Comparison of ENCODE assay signal across 8 cellular contexts in the genomic region with DNA sequence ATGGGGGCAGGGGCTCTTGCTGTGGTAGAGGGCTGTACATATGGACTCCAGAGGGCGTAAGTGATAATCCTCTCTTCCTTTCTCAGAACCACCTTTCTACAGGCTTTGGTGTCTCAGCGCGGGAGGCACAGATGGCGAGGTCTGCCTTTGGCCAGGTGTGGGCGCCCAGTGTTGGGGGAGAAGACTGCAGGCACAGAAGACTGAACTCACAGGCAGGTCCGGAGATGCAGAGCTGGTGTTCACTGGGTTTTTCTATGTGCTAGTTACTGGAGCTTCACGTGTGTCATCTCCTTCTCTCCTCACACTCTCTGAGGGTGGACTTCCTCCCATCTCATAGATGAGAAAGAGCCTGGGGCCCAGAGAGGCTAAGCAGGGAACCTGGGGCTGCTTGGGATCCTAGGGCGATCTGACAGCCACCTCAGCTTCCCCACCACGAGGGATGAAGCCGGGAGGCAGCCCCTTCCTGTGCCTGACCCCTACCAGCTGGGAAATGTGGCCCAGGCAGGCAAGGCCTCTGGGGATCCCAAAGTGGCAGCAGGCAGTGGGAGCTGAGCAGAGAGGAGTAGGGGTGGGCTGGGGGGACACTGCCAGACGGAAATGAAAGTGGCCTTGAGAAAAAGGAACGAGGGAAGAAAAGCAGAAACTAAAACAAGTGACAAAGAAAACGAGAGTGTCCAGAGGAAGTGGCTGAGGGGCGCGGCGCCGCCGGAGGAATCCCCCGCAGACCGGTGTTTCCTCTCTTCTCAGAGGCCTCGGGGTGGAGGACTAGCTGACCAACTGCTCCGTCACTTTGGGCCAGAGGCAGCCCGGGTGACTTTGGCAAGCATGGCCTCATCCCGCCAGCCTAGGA.
DNase-seq lines count a peak whose midpoint lies in the region; ATAC-seq, FAIRE-seq and TF ChIP-seq lines count a peak whose summit lies in the region.

No MANE protein-coding gene starts in this region.

- peak overlapping the region; percentile 82 for H3K4me2 ChIP-seq in OCI-LY3 (ENCODE audit: low read length)
- peak overlapping the region; percentile 2 for H3K4me2 ChIP-seq in endothelial cell of umbilical vein (ENCODE audit: insufficient read depth, low read length)

- dilution Hi-C loops in endothelial cell of umbilical vein (cut with MboI; ENCODE audit: extremely low pct_ligation_motif_present, low sequenced_read_pairs): no loop called here

- BruUV-seq in endothelial cell of umbilical vein (replicated peaks; lab: Mats Ljungman, UMichigan): no TSS peak

- H2AFZ ChIP-seq in OCI-LY3 (ENCODE audit: low read depth, low read length) (no peak overlapping the region), endothelial cell of umbilical vein (ENCODE audit: low read depth, low read length) (peak overlapping the region; percentile 90)

- ATAC-seq in HG02642 (IDR thresholded peaks at IDR 0.05; ENCODE audit: poor library complexity, unreplicated experiment): peak; percentile 40
- ATAC-seq in HG03439 (IDR thresholded peaks at IDR 0.05; ENCODE audit: unreplicated experiment): no peak
- ATAC-seq in GM19328 (IDR thresholded peaks at IDR 0.05; ENCODE audit: unreplicated experiment): no peak

- H3K9ac ChIP-seq in OCI-LY3 (ENCODE audit: low read length) (peak overlapping the region; percentile 97), endothelial cell of umbilical vein (replicated peaks; ENCODE audit: extremely low read depth, insufficient read depth, low read length) (peak overlapping the region; percentile 45)

- H3K27me3 ChIP-seq in OCI-LY3 (ENCODE audit: low read depth, low read length): no peaks in the 10 kb centered on the region
- H3K27me3 ChIP-seq in endothelial cell of umbilical vein (ENCODE audit: control insufficient read depth in 2 of 2, insufficient read depth in 2 of 2, low read length in 2 of 2): no peaks in the 10 kb centered on the region
- no peaks in the 10 kb centered on the region for H3K27me3 ChIP-seq in sigmoid colon
- H3K27me3 ChIP-seq in HAP-1 (ENCODE audit: low read depth): no peaks in the 10 kb centered on the region

- peak overlapping the region; percentile 48 for H3K4me3 ChIP-seq in OCI-LY3 (ENCODE audit: low read length)
- H3K4me3 ChIP-seq in endothelial cell of umbilical vein (replicated peaks in 1 of 3; ENCODE audit: insufficient read depth in 1 of 3, low read depth in 1 of 3, low read length in 3 of 3): no peak overlapping the region
- H3K4me3 ChIP-seq in sigmoid colon: no peak overlapping the region
- no peak overlapping the region for H3K4me3 ChIP-seq in HAP-1

- H3K36me3 ChIP-seq in OCI-LY3 (replicated peaks; ENCODE audit: low read depth, low read length) (peaks cover 8% of the 10 kb centered on the region), endothelial cell of umbilical vein (ENCODE audit: control insufficient read depth in 2 of 2, extremely low read depth in 1 of 2, insufficient read depth in 2 of 2, low read length in 2 of 2) (no peaks in the 10 kb centered on the region), sigmoid colon (no peaks in the 10 kb centered on the region), HAP-1 (replicated peaks) (no peaks in the 10 kb centered on the region)

- H3K4me1 ChIP-seq in OCI-LY3 (ENCODE audit: low read length): peaks cover 95% of the 10 kb centered on the region
- H3K4me1 ChIP-seq in endothelial cell of umbilical vein (ENCODE audit: control insufficient read depth, extremely low read depth, insufficient read depth, low read length): peaks cover 31% of the 10 kb centered on the region
- peaks cover 0 to 3% (median 0%) of the 10 kb centered on the region in 4 donors for H3K4me1 ChIP-seq in sigmoid colon
- H3K4me1 ChIP-seq in HAP-1: no peaks in the 10 kb centered on the region

- in situ Hi-C loops in GM13977 (cut with MboI; ENCODE audit: low pct_unique_long_range_greater_than_20kb, low sequenced_read_pairs, unreplicated experiment): no loop called here
- in situ Hi-C loops in HAP-1 (cut with MboI; ENCODE audit: low sequenced_read_pairs): no loop called here

- CTCF ChIA-PET in endothelial cell of umbilical vein (lab: Charles Lee): interaction anchor here (1.2 to 1.6 kb wide), 4 partner anchors 13 to 446 kb away, joined by 3 to 8 read pairs (median 3); no protein-coding TSS in a partner anchor

- intact Hi-C loops in endothelial cell of umbilical vein (cut with micrococcal nuclease) (loop anchor here (1.0 to 10.0 kb wide), 3 partner anchors 14 to 308 kb away; no protein-coding TSS in a partner anchor), sigmoid colon (cut with DNase I) (no loop called here)

- H3K79me2 ChIP-seq in OCI-LY3 (ENCODE audit: low read length): peaks cover 38% of the 10 kb centered on the region
- no peaks in the 10 kb centered on the region for H3K79me2 ChIP-seq in endothelial cell of umbilical vein (ENCODE audit: control insufficient read depth, insufficient read depth, low read length)

- POLR2A ChIA-PET in endothelial cell of umbilical vein (lab: Charles Lee): no interaction called here

- H4K20me1 ChIP-seq in OCI-LY3 (ENCODE audit: insufficient read depth, low read length) (no peaks in the 10 kb centered on the region), endothelial cell of umbilical vein (replicated peaks; ENCODE audit: control insufficient read depth, extremely low read depth, insufficient read depth, low read length) (no peaks in the 10 kb centered on the region)

- FAIRE-seq in endothelial cell of umbilical vein (lab: Jason Lieb, UNC): peak; percentile 83

- H3K9me3 ChIP-seq in OCI-LY3 (ENCODE audit: insufficient read depth, low read length) (no peaks in the 10 kb centered on the region), endothelial cell of umbilical vein (replicated peaks; ENCODE audit: control insufficient read depth, insufficient read depth, low read length) (no peaks in the 10 kb centered on the region), sigmoid colon (no peaks in the 10 kb centered on the region), HAP-1 (no peaks in the 10 kb centered on the region)

- TF ChIP-seq POLR2A in endothelial cell of umbilical vein (IDR thresholded peaks at IDR 0.05; ENCODE audit: low read depth, low read length) (no peak), sigmoid colon (IDR thresholded peaks at IDR 0.05) (no peak)

- peak overlapping the region; percentile 100 for H3K27ac ChIP-seq in OCI-LY3 (ENCODE audit: low read length)
- peak overlapping the region; percentile 70 for H3K27ac ChIP-seq in endothelial cell of umbilical vein (ENCODE audit: insufficient read depth, low read depth, low read length)
- no peak overlapping the region for H3K27ac ChIP-seq in sigmoid colon

- 45 to 77% methylated on average over 24 of the region's 24 CpGs for WGBS in sigmoid colon, 2 donors

- H3K9me1 ChIP-seq in endothelial cell of umbilical vein (replicated peaks; ENCODE audit: control insufficient read depth, extremely low read depth, insufficient read depth, low read length): no peaks in the 10 kb centered on the region

- peak; percentile 58 for DNase-seq in GM13977 (ENCODE audit: low spot score)
- peak; percentile 61 for DNase-seq in endothelial cell of umbilical vein (ENCODE audit: low read depth, low spot score)
- DNase-seq in sigmoid colon: peak; percentile 80
- DNase-seq in HAP-1 (ENCODE audit: low spot score in 2 of 2): no peak

- TF ChIP-seq EP300 in sigmoid colon (IDR thresholded peaks at IDR 0.05): no peak

- TF ChIP-seq CTCF in GM13977 (IDR thresholded peaks at IDR 0.05; ENCODE audit: extremely low read depth, insufficient read depth, missing control alignments) (peak; percentile 49), OCI-LY3 (IDR thresholded peaks at IDR 0.05; ENCODE audit: low read depth, low read length) (peak; percentile 62), endothelial cell of umbilical vein (IDR thresholded peaks at IDR 0.05; ENCODE audit: extremely low read depth in 1 of 2, insufficient read depth in 1 of 2, low read depth in 1 of 2, low read length in 2 of 2) (no peak), sigmoid colon (IDR thresholded peaks at IDR 0.05) (no peak)

TF ChIP-seq in endothelial cell of umbilical vein, 7 proteins besides CTCF, POLR2A, EP300 and RAD21:
- TF ChIP-seq POLR2AphosphoS5 (IDR thresholded peaks at IDR 0.05; ENCODE audit: insufficient read depth, low read depth, low read length) (peak; percentile 47), EZH2 (IDR thresholded peaks at IDR 0.05; ENCODE audit: borderline replicate concordance, low read depth, low read length, severe bottlenecking) (no peak), GATA2 (IDR thresholded peaks at IDR 0.05; ENCODE audit: insufficient read depth, insufficient read length, low read depth, low read length) (no peak)

Comparison
In these comparisons a context has a peak if more than half of its experiments do, and no peak if none do; other contexts are left out.
1. DNase-seq: peak in GM13977 (single experiment), endothelial cell of umbilical vein (single experiment) and sigmoid colon (single experiment); none in HAP-1 (0 of 2).
2. CTCF ChIP-seq: peak in GM13977 (single experiment) and OCI-LY3 (single experiment); none in endothelial cell of umbilical vein (0 of 2) and sigmoid colon (0 of 4).
3. H3K27ac ChIP-seq: peak in OCI-LY3 (single experiment) and endothelial cell of umbilical vein (single experiment); none in sigmoid colon (0 of 4).